20 cellular contexts compared by ENCODE assay signal in the genomic region with DNA sequence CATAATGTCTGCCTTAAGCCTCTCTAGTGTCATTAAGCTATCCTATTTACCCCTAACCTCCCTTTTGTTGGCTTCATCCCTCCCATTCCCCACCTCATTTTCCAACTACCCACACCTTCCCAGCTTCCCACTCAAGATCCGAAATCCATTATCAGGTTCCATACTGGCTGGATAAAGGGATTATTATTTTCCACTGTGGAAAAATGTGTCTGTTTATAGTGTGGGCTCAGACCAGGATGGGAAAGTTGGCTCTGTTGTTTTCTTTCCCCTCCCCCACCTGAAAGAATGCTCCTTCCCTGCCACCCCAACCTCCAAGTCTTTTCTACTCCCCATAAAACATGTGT. TPM values are rescaled to one million over a fixed set of nuclear protein-coding genes. Genes with fewer than 3 reads are reported as not detected.
DNase-seq lines count a peak whose midpoint lies in the region; ATAC-seq and TF ChIP-seq lines count a peak whose summit lies in the region.
"Had no signal": no experiment of that assay in that cellular context is flagged by ENCODE, and none has a peak within 500 bp of the region (broad histone marks: within the 10 kb centered on the region; RNA-seq: fewer than 3 reads in every experiment).

No MANE protein-coding gene starts in this region.

- 0 out of 2 replicates have a peak, but pooled peaks cover 5% of the 10 kb centered on the region for H4K20me1 ChIP-seq in Karpas-422 (ENCODE audit: insufficient read depth, low read depth, low read length)

- DNase-seq in NCI-H82 (lab: John Stamatoyannopoulos, UW) (peak; percentile 49), NCI-H82 treated with DMSO at 0.1 percent for 48 hours (lab: John Stamatoyannopoulos, UW; ENCODE audit: unreplicated experiment) (no peak), Karpas-422 (no peak), endothelial cell (ENCODE audit: low spot score) (no peak), sigmoid colon (no peak), SW480 (ENCODE audit: low spot score) (no peak), kidney tubule cell (ENCODE audit: low spot score) (no peak)
- DNase-seq: activated gamma-delta T cell, DMS53, dorsolateral prefrontal cortex, Kasumi-1, left colon, NCI-H1436 treated with DMSO at 0.1 percent for 48 hours, NCI-H2227 treated with DMSO at 0.1 percent for 48 hours, SHP77 treated with DMSO at 0.1 percent for 48 hours, T-helper 9 cell had no signal

- H3K27me3 ChIP-seq in Karpas-422 (ENCODE audit: low read length) (no peaks in the 10 kb centered on the region), sigmoid colon (no peaks in the 10 kb centered on the region)
- H3K27me3 ChIP-seq: BLaER1 treated with 17β-estradiol and CSF1 and Interleukin-3, amounts not matched to agents 10 nM and 100 nM; dorsolateral prefrontal cortex; hepatocyte had no signal

- no peak for TF ChIP-seq POLR2A in sigmoid colon (IDR thresholded peaks at IDR 0.05)

- intact Hi-C loops in sigmoid colon (cut with DNase I) = no loop called here

- no peaks in the 10 kb centered on the region for H3K9me2 ChIP-seq in Karpas-422 (replicated peaks; ENCODE audit: insufficient read depth, low read length)

- peak overlapping the region; percentile 43 for H3K27ac ChIP-seq in Karpas-422 (ENCODE audit: low read length)
- peak overlapping the region in 3 of 4 donors; percentile 34 to 78 (median 71) for H3K27ac ChIP-seq in sigmoid colon
- H3K27ac ChIP-seq: 22Rv1, dorsolateral prefrontal cortex, hepatocyte had no signal

- H3K4me2 ChIP-seq in Karpas-422 (ENCODE audit: low read depth, low read length, poor library complexity, severe bottlenecking) = no peak overlapping the region
- H3K4me2 ChIP-seq: hepatocyte had no signal

- peaks cover 72% of the 10 kb centered on the region for H3K4me1 Mint-ChIP-seq in endothelial cell (ENCODE audit: unreplicated experiment)

- H3K9me3 ChIP-seq in Karpas-422 (ENCODE audit: low read length) = no peaks in the 10 kb centered on the region
- H3K9me3 ChIP-seq in sigmoid colon = no peaks in the 10 kb centered on the region
- H3K9me3 ChIP-seq: BLaER1 treated with 17β-estradiol and CSF1 and Interleukin-3, amounts not matched to agents 10 nM and 100 nM had no signal

- no peak for TF ChIP-seq EP300 in sigmoid colon (IDR thresholded peaks at IDR 0.05)

- peaks cover 99% of the 10 kb centered on the region for H3K79me2 ChIP-seq in Karpas-422 (ENCODE audit: low read length)

- no peak for ATAC-seq in GM21367 (IDR thresholded peaks at IDR 0.05; ENCODE audit: unreplicated experiment)
- ATAC-seq: left colon had no signal

- H3K9ac ChIP-seq in Karpas-422 (ENCODE audit: low read length) = no peak overlapping the region
- H3K9ac ChIP-seq: BLaER1 treated with 17β-estradiol and CSF1 and Interleukin-3, amounts not matched to agents 10 nM and 100 nM had no signal

- H3K4me1 ChIP-seq in Karpas-422 (ENCODE audit: low read length) (peaks cover 86% of the 10 kb centered on the region), sigmoid colon (peaks cover 0 to 89% (median 74%) of the 10 kb centered on the region in 4 donors)

- no peak overlapping the region for H2AFZ ChIP-seq in Karpas-422 (ENCODE audit: low read length)
- H2AFZ ChIP-seq: hepatocyte had no signal

- H3K9me3 Mint-ChIP-seq in endothelial cell (ENCODE audit: unreplicated experiment) = no peaks in the 10 kb centered on the region

- peak overlapping the region; percentile 16 for H3K4me3 Mint-ChIP-seq in endothelial cell (ENCODE audit: unreplicated experiment)

- H3K27me3 Mint-ChIP-seq in endothelial cell (ENCODE audit: unreplicated experiment) = peaks cover 2% of the 10 kb centered on the region

- TF ChIP-seq CTCF in endothelial cell (IDR thresholded peaks at IDR 0.05; ENCODE audit: unreplicated experiment) (no peak), sigmoid colon (IDR thresholded peaks at IDR 0.05) (no peak)

- 77 to 93% methylated on average over 1 of the region's 1 CpG for WGBS in sigmoid colon, 2 donors

- H3K36me3 ChIP-seq in Karpas-422 (ENCODE audit: insufficient read depth, low read length) (peaks cover 15% of the 10 kb centered on the region), sigmoid colon (peaks cover 0 to 20% (median 2%) of the 10 kb centered on the region in 4 donors)

- H3K4me3 ChIP-seq in Karpas-422 (ENCODE audit: low read length) (no peak overlapping the region), sigmoid colon (no peak overlapping the region)
- H3K4me3 ChIP-seq: BLaER1 treated with 17β-estradiol and CSF1 and Interleukin-3, amounts not matched to agents 10 nM and 100 nM; dorsolateral prefrontal cortex; hepatocyte had no signal

- peaks cover 14% of the 10 kb centered on the region for H3K36me3 Mint-ChIP-seq in endothelial cell (ENCODE audit: low read depth, unreplicated experiment)

- peak overlapping the region; percentile 44 for H3K27ac Mint-ChIP-seq in endothelial cell (ENCODE audit: unreplicated experiment)

RNA-seq across cellular contexts. Expression of a gene that starts 49.8 kb away (rescaled TPM):
- 43.8 and 46.0 TPM in 2 replicates for total RNA-seq in Karpas-422 (2014; rRNA removed; shearing (Covaris generic); ENCODE audit: low replicate concordance)
- total RNA-seq in endothelial cell (ENCODE audit: unreplicated experiment) = 71.5 TPM
- total RNA-seq in sigmoid colon = 10 to 100 TPM; 13.5 to 62.0 (median 18.6) TPM
- 10 to 100 TPM in 2 of 3 donors, 1 to 10 TPM in 1; 5.4 to 36.7 (median 10.4) TPM for polyA plus RNA-seq in sigmoid colon
